ENCODE assay signal across 1 cellular context in the genomic region with DNA sequence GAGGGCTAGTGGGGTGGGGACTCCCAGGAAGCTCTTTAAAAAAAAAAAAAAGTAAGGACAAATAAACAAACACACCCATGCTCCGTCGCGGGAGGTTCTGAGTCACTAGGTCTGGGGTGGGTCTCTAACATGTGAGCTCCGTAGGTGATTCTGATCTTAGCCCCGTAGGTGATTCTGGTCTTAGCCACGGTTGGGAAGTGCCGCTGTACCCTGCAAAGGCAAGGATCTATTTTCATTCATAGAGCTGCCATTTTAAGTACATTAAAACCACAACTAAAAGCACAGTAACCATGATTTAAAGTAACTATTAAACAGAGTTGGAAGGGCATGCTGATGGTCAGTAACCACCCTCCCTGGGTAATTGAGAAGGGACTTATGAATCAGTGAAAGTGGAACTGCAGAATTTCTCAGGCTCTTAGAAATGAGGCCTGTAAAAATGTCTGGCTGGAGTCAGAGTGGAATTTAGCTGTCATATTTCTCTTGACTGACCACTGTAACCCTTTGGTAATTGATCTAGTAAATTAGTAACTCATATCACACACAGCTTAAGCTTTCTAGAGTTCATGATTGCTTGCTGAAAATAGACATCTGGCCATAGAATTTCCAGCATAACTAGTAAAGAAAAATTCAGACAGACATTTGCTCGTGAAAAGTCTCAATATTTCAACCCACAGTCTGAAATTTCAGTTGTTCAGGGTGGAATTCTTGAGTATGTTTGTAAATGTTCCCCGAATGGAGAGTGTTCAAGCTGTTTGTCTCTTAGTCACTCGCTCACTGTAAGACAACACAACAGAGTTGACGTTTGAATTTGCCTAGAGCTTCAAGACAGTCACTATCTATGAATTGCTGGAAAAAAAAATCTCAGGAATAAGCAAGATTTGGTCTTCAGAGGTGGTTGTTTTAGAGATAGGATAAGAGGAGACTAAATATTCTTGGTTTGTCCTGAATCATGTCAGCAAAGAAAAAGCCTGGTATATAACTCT.
TF ChIP-seq lines count a peak whose summit lies in the region.

No MANE protein-coding gene starts in this region.

TF ChIP-seq in HEK293, 187 proteins besides CTCF, POLR2A, EP300 and RAD21 (continued from another document):
- TF ChIP-seq, protein P1, sequence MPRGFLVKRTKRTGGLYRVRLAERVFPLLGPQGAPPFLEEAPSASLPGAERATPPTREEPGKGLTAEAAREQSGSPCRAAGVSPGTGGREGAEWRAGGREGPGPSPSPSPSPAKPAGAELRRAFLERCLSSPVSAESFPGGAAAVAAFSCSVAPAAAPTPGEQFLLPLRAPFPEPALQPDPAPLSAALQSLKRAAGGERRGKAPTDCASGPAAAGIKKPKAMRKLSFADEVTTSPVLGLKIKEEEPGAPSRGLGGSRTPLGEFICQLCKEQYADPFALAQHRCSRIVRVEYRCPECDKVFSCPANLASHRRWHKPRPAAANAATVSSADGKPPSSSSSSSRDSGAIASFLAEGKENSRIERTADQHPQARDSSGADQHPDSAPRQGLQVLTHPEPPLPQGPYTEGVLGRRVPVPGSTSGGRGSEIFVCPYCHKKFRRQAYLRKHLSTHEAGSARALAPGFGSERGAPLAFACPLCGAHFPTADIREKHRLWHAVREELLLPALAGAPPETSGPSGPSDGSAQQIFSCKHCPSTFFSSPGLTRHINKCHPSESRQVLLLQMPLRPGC (tag by site-specific recombination; IDR thresholded peaks at IDR 0.05), result no peak
- TF ChIP-seq ZNF513 (tag by site-specific recombination; IDR thresholded peaks at IDR 0.05), result no peak
- no peak for TF ChIP-seq BCL6B (tag by site-specific recombination; IDR thresholded peaks at IDR 0.05)
- no peak for TF ChIP-seq ZNF670 (tag by site-specific recombination; IDR thresholded peaks at IDR 0.05; ENCODE audit: low read depth)
TF ChIP-seq in HEK293: peak in this region for 7.
